Comparison of ENCODE assay signal across 17 cellular contexts in genomic region chr6:33595001-33595846, GRCh38. TPM values are rescaled to one million over a fixed set of nuclear protein-coding genes. Genes with fewer than 3 reads are reported as not detected.
DNase-seq lines count a peak whose midpoint lies in the region; ATAC-seq and TF ChIP-seq lines count a peak whose summit lies in the region.
"Had no signal": no experiment of that assay in that cellular context is flagged by ENCODE, and none has a peak within 500 bp of the region (broad histone marks: within the 10 kb centered on the region; RNA-seq: fewer than 3 reads in every experiment).

No MANE protein-coding gene starts in this region.

- TF ChIP-seq EP300 in upper lobe of left lung (IDR thresholded peaks at IDR 0.05): no peak

- no peaks in the 10 kb centered on the region for H3K79me2 ChIP-seq in ACC112 (ENCODE audit: control insufficient read depth, insufficient read depth, low read length, unreplicated experiment)

- H3K4me1 ChIP-seq in ACC112 (ENCODE audit: control insufficient read depth, insufficient read depth, low read length, unreplicated experiment) (peaks cover 24% of the 10 kb centered on the region), Panc1 (ENCODE audit: control insufficient read depth, insufficient read depth, low read length) (peaks cover 27% of the 10 kb centered on the region), upper lobe of left lung (peaks cover 18 to 24% (median 22%) of the 10 kb centered on the region in 4 donors)
- H3K4me1 ChIP-seq: BE2C, prostate gland, uterus had no signal

- TF ChIP-seq CTCF in Panc1 (IDR thresholded peaks at IDR 0.05): no peak
- no peak for TF ChIP-seq CTCF in upper lobe of left lung (IDR thresholded peaks at IDR 0.05)

- WGBS in upper lobe of left lung, 2 donors: 91 to 96% methylated on average over 18 of the region's 18 CpGs

- CTCF ChIA-PET in Panc1 (lab: Charles Lee): interaction anchor here (0.7 kb wide), 2 partner anchors 52 to 75 kb away, joined by 4 to 5 read pairs; no protein-coding TSS in a partner anchor

- H2AFZ ChIP-seq in ACC112 (ENCODE audit: low read length, unreplicated experiment): no peak overlapping the region

- in situ Hi-C loops in Panc1 (cut with HindIII; ENCODE audit: low pct_unique_long_range_greater_than_20kb, low sequenced_read_pairs): no loop called here

- ATAC-seq in Panc1: peak; percentile 33; the same call in 1 of the 2 replicates
- ATAC-seq in upper lobe of left lung (ENCODE audit: low FRiP score in 2 of 2): no peak
- no peak for ATAC-seq in GM21381 (IDR thresholded peaks at IDR 0.05; ENCODE audit: unreplicated experiment)
- ATAC-seq: activated T-cell treated with anti-CD3 and anti-CD28 coated beads, Interleukin-2, amount 50 U/mL, for 72 hours; left lung; natural killer cell had no signal

- H3K27ac ChIP-seq in ACC112 (ENCODE audit: low read depth, low read length) (peak overlapping the region; percentile 37; the same call in 1 of the 2 replicates), Panc1 (ENCODE audit: low read length) (no peak overlapping the region), upper lobe of left lung (no peak overlapping the region)
- H3K27ac ChIP-seq: left lung, prostate gland, uterus had no signal

- H3K4me3 ChIP-seq in ACC112 (ENCODE audit: low read depth, low read length) (no peak overlapping the region), Panc1 (ENCODE audit: low read depth in 2 of 2, low read length in 2 of 2) (no peak overlapping the region), upper lobe of left lung (no peak overlapping the region)
- H3K4me3 ChIP-seq: left lung, prostate gland, uterus had no signal

- no TSS peak for BruUV-seq in Panc1 (replicated peaks; lab: Mats Ljungman, UMichigan)

- POLR2A ChIA-PET in Panc1 (lab: Charles Lee): interaction anchor here (0.5 kb wide), 1 partner anchor 459 kb away, joined by 5 read pairs; no protein-coding TSS in a partner anchor

- DNase-seq in ELR (ENCODE audit: low read depth) (peak; percentile 77), Panc1 (ENCODE audit: low read depth, low spot score) (no peak), glomerular visceral epithelial cell (ENCODE audit: extremely low spot score) (peak; percentile 36), upper lobe of left lung (no peak), foreskin melanocyte (no peak), NCI-H1048 (lab: John Stamatoyannopoulos, UW) (no peak)
- DNase-seq: activated T-cell treated with anti-CD3 and anti-CD28 coated beads, Interleukin-2, amount 50 U/mL, for 72 hours; BE2C; cerebellar nuclear complex; DMS53; left lung; natural killer cell; NK-92 treated with Interleukin-12 subunit alpha and Interleukin-12 subunit beta, amount 100 ng/mL, for 24 hours; uterus had no signal

- intact Hi-C loops in Panc1 (cut with micrococcal nuclease; ENCODE audit: unreplicated experiment): no loop called here

- no peaks in the 10 kb centered on the region for H3K36me3 ChIP-seq in ACC112 (ENCODE audit: insufficient read depth, low read length)
- H3K36me3 ChIP-seq in Panc1 (ENCODE audit: control insufficient read depth, insufficient read depth, low read length): no peaks in the 10 kb centered on the region
- no peaks in the 10 kb centered on the region for H3K36me3 ChIP-seq in upper lobe of left lung
- H3K36me3 ChIP-seq: BE2C, left lung, prostate gland, uterus had no signal

- no peak for TF ChIP-seq POLR2A in upper lobe of left lung (IDR thresholded peaks at IDR 0.05)

- H3K9me3 ChIP-seq in Panc1 (ENCODE audit: control insufficient read depth, insufficient read depth, low read depth, low read length): no peaks in the 10 kb centered on the region
- no peaks in the 10 kb centered on the region for H3K9me3 ChIP-seq in upper lobe of left lung
- H3K9me3 ChIP-seq: BE2C, left lung, prostate gland, uterus had no signal

- H3K27me3 ChIP-seq in ACC112 (ENCODE audit: insufficient read depth, low read length): no peaks in the 10 kb centered on the region
- H3K27me3 ChIP-seq in Panc1 (ENCODE audit: control insufficient read depth, insufficient read depth, low read length): no peaks in the 10 kb centered on the region
- H3K27me3 ChIP-seq in upper lobe of left lung: no peaks in the 10 kb centered on the region
- H3K27me3 ChIP-seq: BE2C, uterus had no signal

RNA-seq across cellular contexts. Expression of gene BAK1, which starts 15.1 kb away (rescaled TPM):
- total RNA-seq in Panc1 (2021; ENCODE audit: unreplicated experiment) (31.5 TPM), upper lobe of left lung (10 to 100 TPM in 5 of 6 donors, 1 to 10 TPM in 1; 9.2 to 23.5 (median 13.7) TPM)
- 36.3 TPM for polyA plus RNA-seq in Panc1 (2012; ENCODE audit: insufficient read length)

RNA-seq across cellular contexts. Expression of gene ITPR3, which starts 25.9 kb away (rescaled TPM):
- total RNA-seq in Panc1 (2021; ENCODE audit: unreplicated experiment) (65.8 TPM), upper lobe of left lung (100 to 1,000 TPM in 5 of 6 donors, 10 to 100 TPM in 1; 95.6 to 179 (median 137) TPM)
- polyA plus RNA-seq in Panc1 (2012; ENCODE audit: insufficient read length): 58.9 TPM

Comparison
In these comparisons a context has a peak if more than half of its experiments do, and no peak if none do; other contexts are left out.
1. DNase-seq: peak in ELR (single experiment) and glomerular visceral epithelial cell (single experiment); none in Panc1 (single experiment), upper lobe of left lung (0 of 2), foreskin melanocyte (single experiment) and NCI-H1048 (single experiment).